Comparison of ENCODE assay signal across 9 cellular contexts in the genomic region with DNA sequence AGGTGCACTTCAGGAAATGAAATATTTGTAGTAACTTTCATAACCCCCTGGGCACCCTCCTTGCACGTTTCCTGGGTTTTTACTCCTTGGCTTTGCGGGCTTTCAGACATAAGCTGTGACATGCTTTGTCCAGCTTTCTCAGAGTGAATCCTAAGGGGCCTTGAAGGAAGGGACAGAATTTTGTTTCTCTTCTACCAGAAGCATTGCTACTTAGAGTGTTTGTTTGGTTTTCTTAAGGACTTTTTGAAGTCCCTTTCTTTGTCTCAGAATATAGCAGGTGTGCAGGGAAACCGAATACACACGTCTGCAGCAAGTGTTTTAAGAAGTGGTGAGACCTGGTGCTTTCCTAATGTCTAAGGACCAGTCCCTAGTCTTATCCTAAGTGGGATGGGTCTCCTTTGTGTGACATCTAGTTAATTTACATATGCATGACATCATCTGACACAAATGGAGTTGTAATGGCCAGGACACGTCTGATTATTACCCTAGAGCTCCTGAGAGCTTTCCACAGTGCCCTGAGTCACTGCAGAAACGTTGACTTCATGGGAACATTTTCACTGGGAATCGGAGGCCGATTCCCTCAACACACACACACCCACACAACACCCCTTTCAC. TPM values are rescaled to one million over a fixed set of nuclear protein-coding genes. Genes with fewer than 3 reads are reported as not detected.
DNase-seq lines count a peak whose midpoint lies in the region; ATAC-seq and TF ChIP-seq lines count a peak whose summit lies in the region.
"Had no signal": no experiment of that assay in that cellular context is flagged by ENCODE, and none has a peak within 500 bp of the region (broad histone marks: within the 10 kb centered on the region; RNA-seq: fewer than 3 reads in every experiment).

No MANE protein-coding gene starts in this region.

- H3K27me3 ChIP-seq in colonic mucosa (no peaks in the 10 kb centered on the region), mesendoderm (ENCODE audit: insufficient read depth, low read length, poor library complexity) (no peaks in the 10 kb centered on the region), upper lobe of right lung (peaks cover 19% of the 10 kb centered on the region)

- peak overlapping the region; percentile 43 for H3K18ac ChIP-seq in mesendoderm (ENCODE audit: low read length)

- peak overlapping the region; percentile 62 for H3K4me2 ChIP-seq in mesendoderm (ENCODE audit: low read length)

- TF ChIP-seq CTCF in colonic mucosa (IDR thresholded peaks at IDR 0.05), result no peak
- TF ChIP-seq CTCF in upper lobe of right lung (IDR thresholded peaks at IDR 0.05), result no peak

- peak overlapping the region; percentile 80 for H3K56ac ChIP-seq in mesendoderm (ENCODE audit: low read length)

- H3K4me3 ChIP-seq in colonic mucosa, result peak overlapping the region; percentile 76
- H3K4me3 ChIP-seq in mesendoderm (ENCODE audit: low read length), result no peak overlapping the region
- H3K4me3 ChIP-seq in upper lobe of right lung, result peak overlapping the region; percentile 60

- no peak overlapping the region for H2BK120ac ChIP-seq in mesendoderm (ENCODE audit: low read depth, low read length)

- peak; percentile 55 for DNase-seq in HT-29 (ENCODE audit: low spot score)
- peak; percentile 61 for DNase-seq in colonic mucosa
- peak; percentile 79 for DNase-seq in mesendoderm
- no peak for DNase-seq in upper lobe of right lung
- no peak for DNase-seq in AG08396 (ENCODE audit: low spot score)
- no peak for DNase-seq in NCI-H82 (lab: John Stamatoyannopoulos, UW)
- DNase-seq: left cardiac atrium had no signal

- no peak overlapping the region for H3K23ac ChIP-seq in mesendoderm (ENCODE audit: low read length)

- H3K79me2 ChIP-seq in mesendoderm (ENCODE audit: control insufficient read depth, insufficient read depth, low read length), result no peaks in the 10 kb centered on the region

- H3K9ac ChIP-seq in colonic mucosa (ENCODE audit: low read depth in 2 of 2, low read length in 2 of 2) (peak overlapping the region; percentile 63 to 90), mesendoderm (ENCODE audit: low read length) (no peak overlapping the region)

- H3K27ac ChIP-seq in colonic mucosa, result peak overlapping the region; percentile 34
- no peak overlapping the region for H3K27ac ChIP-seq in mesendoderm (ENCODE audit: low read depth, low read length)
- peak overlapping the region; percentile 24 for H3K27ac ChIP-seq in upper lobe of right lung

- H2AK5ac ChIP-seq in mesendoderm (ENCODE audit: low read length), result no peak overlapping the region

- ATAC-seq in GM19372 (IDR thresholded peaks at IDR 0.05; ENCODE audit: low read depth, unreplicated experiment), result peak; percentile 18
- peak; percentile 41 for ATAC-seq in upper lobe of right lung
- no peak for ATAC-seq in HG02981 (IDR thresholded peaks at IDR 0.05; ENCODE audit: unreplicated experiment)

- no peak overlapping the region for H2BK15ac ChIP-seq in mesendoderm (replicated peaks; ENCODE audit: low read depth)

- H2BK5ac ChIP-seq in mesendoderm (ENCODE audit: low read length), result no peak overlapping the region

- no peak overlapping the region for H4K8ac ChIP-seq in mesendoderm (ENCODE audit: low read depth, low read length)

- no peaks in the 10 kb centered on the region for H3K79me1 ChIP-seq in mesendoderm (ENCODE audit: low read length)

- H3K9me3 ChIP-seq in colonic mucosa (no peaks in the 10 kb centered on the region), upper lobe of right lung (no peaks in the 10 kb centered on the region)

- no peak overlapping the region for H4K5ac ChIP-seq in mesendoderm (ENCODE audit: low read length)

- intact Hi-C loops in colonic mucosa (cut with DNase I), result no loop called here
- intact Hi-C loops in upper lobe of right lung (cut with DNase I), result no loop called here

- no peaks in the 10 kb centered on the region for H3K4me1 ChIP-seq in colonic mucosa
- H3K4me1 ChIP-seq in mesendoderm (ENCODE audit: control insufficient read depth, low read depth, low read length), result no peaks in the 10 kb centered on the region
- peaks cover 8% of the 10 kb centered on the region for H3K4me1 ChIP-seq in upper lobe of right lung

- H3K36me3 ChIP-seq in colonic mucosa (no peaks in the 10 kb centered on the region), mesendoderm (ENCODE audit: control insufficient read depth, insufficient read depth, low read length) (no peaks in the 10 kb centered on the region), upper lobe of right lung (no peaks in the 10 kb centered on the region)

- H3K4ac ChIP-seq in mesendoderm (ENCODE audit: low read depth, low read length), result no peak overlapping the region

- no CpG with 5 or more reads among the region's 8 CpGs for WGBS in mesendoderm (ENCODE audit: extremely low coverage, insufficient coverage, low lambda C conversion rate)

RNA-seq across cellular contexts. Expression of gene FAM149A, which starts 1.3 kb away (rescaled TPM):
- 24.1 and 26.6 TPM in 2 replicates for total RNA-seq in HT-29 (2014; rRNA removed; shearing (Covaris generic))
- 10 to 100 TPM; 13.8 to 16.6 TPM for total RNA-seq in colonic mucosa
- polyA plus RNA-seq in mesendoderm (2013, experiment 1 of 2), result 4.5 TPM
- polyA plus RNA-seq in mesendoderm (2013, experiment 2 of 2), result 4.9 TPM
- total RNA-seq in upper lobe of right lung, result 16.4 TPM

RNA-seq across cellular contexts. Expression of gene TLR3, which starts 36.9 kb away (rescaled TPM):
- total RNA-seq in HT-29 (2014; rRNA removed; shearing (Covaris generic)), result 1.9 and 2.3 TPM in 2 replicates
- total RNA-seq in colonic mucosa (10 to 100 TPM; 13.6 to 48.6 TPM), upper lobe of right lung (28.5 TPM)
- polyA plus RNA-seq in mesendoderm (2013, experiment 1 of 2), result 0.63 TPM
- 0.59 TPM for polyA plus RNA-seq in mesendoderm (2013, experiment 2 of 2)

Comparison
In these comparisons a context has a peak if more than half of its experiments do, and no peak if none do; other contexts are left out.
1. DNase-seq: peak in HT-29 (single experiment), colonic mucosa (single experiment) and mesendoderm (single experiment); none in upper lobe of right lung (single experiment), AG08396 (single experiment) and NCI-H82 (single experiment).